ENCODE assay signal across 1 cellular context in genomic region chr2:27072950-27073349, GRCh38.
TF ChIP-seq lines count a peak whose summit lies in the region.

No MANE protein-coding gene starts in this region.

TF ChIP-seq in IMR-90, 13 proteins besides CTCF, POLR2A, EP300 and RAD21:
- TF ChIP-seq NFE2L2 (IDR thresholded peaks at IDR 0.05; ENCODE audit: low read depth, low read length) (no peak), SMC3 (IDR thresholded peaks at IDR 0.05; ENCODE audit: low read depth, low read length) (no peak), MXI1 (IDR thresholded peaks at IDR 0.05; ENCODE audit: borderline replicate concordance, low read depth, low read length) (no peak), MAZ (IDR thresholded peaks at IDR 0.05; ENCODE audit: borderline replicate concordance, low read depth, low read length) (no peak), RFX5 (IDR thresholded peaks at IDR 0.05; ENCODE audit: low read depth, low read length) (no peak), BHLHE40 (IDR thresholded peaks at IDR 0.05; ENCODE audit: low read depth, low read length) (no peak), MAFK (IDR thresholded peaks at IDR 0.05; ENCODE audit: low read depth, low read length) (no peak), CEBPB (IDR thresholded peaks at IDR 0.05; ENCODE audit: low read depth, low read length) (no peak), RCOR1 (IDR thresholded peaks at IDR 0.05; ENCODE audit: insufficient replicate concordance, low read length) (no peak), CHD1 (IDR thresholded peaks at IDR 0.05; ENCODE audit: low read depth, low read length) (no peak), ELK1 (IDR thresholded peaks at IDR 0.05; ENCODE audit: borderline replicate concordance, low read depth, low read length) (no peak)
- TF ChIP-seq, protein P1, sequence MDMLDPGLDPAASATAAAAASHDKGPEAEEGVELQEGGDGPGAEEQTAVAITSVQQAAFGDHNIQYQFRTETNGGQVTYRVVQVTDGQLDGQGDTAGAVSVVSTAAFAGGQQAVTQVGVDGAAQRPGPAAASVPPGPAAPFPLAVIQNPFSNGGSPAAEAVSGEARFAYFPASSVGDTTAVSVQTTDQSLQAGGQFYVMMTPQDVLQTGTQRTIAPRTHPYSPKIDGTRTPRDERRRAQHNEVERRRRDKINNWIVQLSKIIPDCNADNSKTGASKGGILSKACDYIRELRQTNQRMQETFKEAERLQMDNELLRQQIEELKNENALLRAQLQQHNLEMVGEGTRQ (IDR thresholded peaks at IDR 0.05; ENCODE audit: low read depth, low read length), result no peak
TF ChIP-seq in IMR-90: peak in this region for 0.
